32 cellular contexts compared by ENCODE assay signal in genomic region chr5:1701884-1702283, GRCh38.
"Had no signal": no experiment of that assay in that cellular context is flagged by ENCODE, and none has a peak within 500 bp of the region (broad histone marks: within the 10 kb centered on the region; RNA-seq: fewer than 3 reads in every experiment).

No MANE protein-coding gene starts in this region.

- H3K36me3 Mint-ChIP-seq: activated CD4-positive, alpha-beta memory T cell treated with anti-CD3 and anti-CD28 coated beads for 36 hours; activated CD8-positive, alpha-beta memory T cell treated with anti-CD3 and anti-CD28 coated beads, Interleukin-2, amount 10 ng/mL, durations not matched to agents 7 days and 5 days; activated naive CD4-positive, alpha-beta T cell treated with anti-CD3 and anti-CD28 coated beads, Interleukin-2, amount 50 U/mL, for 24 hours; activated naive CD8-positive, alpha-beta T cell treated with anti-CD3 and anti-CD28 coated beads for 36 hours had no signal

- DNase-seq: activated CD4-positive, alpha-beta memory T cell treated with anti-CD3 and anti-CD28 coated beads for 36 hours; activated CD4-positive, alpha-beta T cell treated with anti-CD3 and anti-CD28 coated beads for 36 hours; activated CD4-positive, alpha-beta T cell treated with anti-CD3 and anti-CD28 coated beads, Interleukin-2, amount 10 ng/mL, durations not matched to agents 24 days and 14 days; activated CD4-positive, CD25-positive, alpha-beta regulatory T cell; activated CD4-positive, CD25-positive, alpha-beta regulatory T cell treated with anti-CD3 and anti-CD28 coated beads, Interleukin-2, amount 50 U/mL, for 72 hours; activated CD8-positive, alpha-beta memory T cell treated with anti-CD3 and anti-CD28 coated beads, Interleukin-2, amount 10 ng/mL, durations not matched to agents 7 days and 5 days; activated CD8-positive, alpha-beta memory T cell treated with anti-CD3 and anti-CD28 coated beads, Interleukin-2, amount 50 U/mL, for 4 hours; activated CD8-positive, alpha-beta T cell treated with anti-CD3 and anti-CD28 coated beads, Interleukin-2, amount 10 ng/mL, durations not matched to agents 7 days and 5 days; activated effector memory CD4-positive, alpha-beta T cell treated with anti-CD3 and anti-CD28 coated beads, Interleukin-2, amount 50 U/mL, for 16 hours; activated naive CD4-positive, alpha-beta T cell treated with anti-CD3 and anti-CD28 coated beads for 36 hours; activated naive CD8-positive, alpha-beta T cell treated with anti-CD3 and anti-CD28 coated beads for 36 hours; activated naive CD8-positive, alpha-beta T cell treated with anti-CD3 and anti-CD28 coated beads, Interleukin-2, amount 50 U/mL, for 24 hours; activated T-cell treated with anti-CD3 and anti-CD28 coated beads, Interleukin-2, amount 50 U/mL, for 1 hour; activated T-cell treated with anti-CD3 and anti-CD28 coated beads, Interleukin-2, amount 50 U/mL, for 48 hours; adrenal gland; amygdala; aorta; caudate nucleus; cortex of kidney; dermis blood vessel endothelial cell; effector CD8-positive, alpha-beta T cell; foreskin fibroblast; T-helper 2 cell had no signal

- H3K4me3 Mint-ChIP-seq: activated CD4-positive, alpha-beta memory T cell treated with anti-CD3 and anti-CD28 coated beads for 36 hours; activated CD4-positive, alpha-beta T cell treated with anti-CD3 and anti-CD28 coated beads for 36 hours; activated CD4-positive, alpha-beta T cell treated with anti-CD3 and anti-CD28 coated beads, Interleukin-2, amount 10 ng/mL, durations not matched to agents 24 days and 14 days; activated CD8-positive, alpha-beta memory T cell treated with anti-CD3 and anti-CD28 coated beads, Interleukin-2, amount 10 ng/mL, durations not matched to agents 7 days and 5 days; activated CD8-positive, alpha-beta T cell treated with anti-CD3 and anti-CD28 coated beads, Interleukin-2, amount 10 ng/mL, durations not matched to agents 7 days and 5 days; activated naive CD4-positive, alpha-beta T cell treated with anti-CD3 and anti-CD28 coated beads for 36 hours; activated naive CD4-positive, alpha-beta T cell treated with anti-CD3 and anti-CD28 coated beads, Interleukin-2, amount 50 U/mL, for 24 hours; activated naive CD8-positive, alpha-beta T cell treated with anti-CD3 and anti-CD28 coated beads for 36 hours; activated naive CD8-positive, alpha-beta T cell treated with anti-CD3 and anti-CD28 coated beads, Interleukin-2, amount 50 U/mL, for 24 hours; activated T-helper 1 cell treated with anti-CD3 and anti-CD28 coated beads, Interleukin-12 subunit alpha, Interleukin-12 subunit beta, Interleukin-2, Interleukin-4 antibody, amounts not matched to agents 30 ng/mL and 10 ng/mL and 1 ng/mL, durations not matched to agents 14 hours and 24 hours and 36 hours had no signal

- H3K4me3 ChIP-seq: adrenal gland, body of pancreas had no signal

- H3K9me3 ChIP-seq: adrenal gland, body of pancreas had no signal

- H3K4me1 ChIP-seq: adrenal gland had no signal

- H3K36me3 ChIP-seq: adrenal gland had no signal

- FAIRE-seq: colon, endometrium, endothelial cell of umbilical vein, frontal cortex had no signal

- H3K9me3 Mint-ChIP-seq: activated CD4-positive, alpha-beta memory T cell treated with anti-CD3 and anti-CD28 coated beads for 36 hours; activated CD4-positive, alpha-beta T cell treated with anti-CD3 and anti-CD28 coated beads, Interleukin-2, amount 10 ng/mL, durations not matched to agents 24 days and 14 days; activated naive CD4-positive, alpha-beta T cell treated with anti-CD3 and anti-CD28 coated beads for 36 hours; activated naive CD4-positive, alpha-beta T cell treated with anti-CD3 and anti-CD28 coated beads, Interleukin-2, amount 50 U/mL, for 24 hours; activated naive CD8-positive, alpha-beta T cell treated with anti-CD3 and anti-CD28 coated beads, Interleukin-2, amount 50 U/mL, for 24 hours; activated T-helper 1 cell treated with anti-CD3 and anti-CD28 coated beads, Interleukin-12 subunit alpha, Interleukin-12 subunit beta, Interleukin-2, Interleukin-4 antibody, amounts not matched to agents 30 ng/mL and 10 ng/mL and 1 ng/mL, durations not matched to agents 14 hours and 24 hours and 36 hours; activated T-helper 2 cell treated with anti-CD3 and anti-CD28 coated beads, Interferon-gamma antibody, Interleukin-2, Interleukin-4, amounts not matched to agents 10 μg/mL and 5 μg/mL and 100 μg/mL, durations not matched to agents 14 hours and 24 hours and 36 hours had no signal

- H3K27ac ChIP-seq: adrenal gland, body of pancreas, epithelial cell of prostate had no signal

- H3K27ac Mint-ChIP-seq: activated CD4-positive, alpha-beta memory T cell treated with anti-CD3 and anti-CD28 coated beads for 36 hours; activated CD4-positive, alpha-beta T cell treated with anti-CD3 and anti-CD28 coated beads for 36 hours; activated CD4-positive, alpha-beta T cell treated with anti-CD3 and anti-CD28 coated beads, Interleukin-2, amount 10 ng/mL, durations not matched to agents 24 days and 14 days; activated CD8-positive, alpha-beta memory T cell treated with anti-CD3 and anti-CD28 coated beads, Interleukin-2, amount 10 ng/mL, durations not matched to agents 7 days and 5 days; activated CD8-positive, alpha-beta T cell treated with anti-CD3 and anti-CD28 coated beads, Interleukin-2, amount 10 ng/mL, durations not matched to agents 7 days and 5 days; activated naive CD4-positive, alpha-beta T cell treated with anti-CD3 and anti-CD28 coated beads for 36 hours; activated naive CD4-positive, alpha-beta T cell treated with anti-CD3 and anti-CD28 coated beads, Interleukin-2, amount 50 U/mL, for 24 hours; activated naive CD8-positive, alpha-beta T cell treated with anti-CD3 and anti-CD28 coated beads for 36 hours; activated naive CD8-positive, alpha-beta T cell treated with anti-CD3 and anti-CD28 coated beads, Interleukin-2, amount 50 U/mL, for 24 hours; activated T-helper 1 cell treated with anti-CD3 and anti-CD28 coated beads, Interleukin-12 subunit alpha, Interleukin-12 subunit beta, Interleukin-2, Interleukin-4 antibody, amounts not matched to agents 30 ng/mL and 10 ng/mL and 1 ng/mL, durations not matched to agents 14 hours and 24 hours and 36 hours; activated T-helper 2 cell treated with anti-CD3 and anti-CD28 coated beads, Interferon-gamma antibody, Interleukin-2, Interleukin-4, amounts not matched to agents 10 μg/mL and 5 μg/mL and 100 μg/mL, durations not matched to agents 14 hours and 24 hours and 36 hours had no signal

- ATAC-seq: activated CD4-positive, alpha-beta T cell treated with anti-CD3 and anti-CD28 coated beads for 36 hours; activated CD8-positive, alpha-beta memory T cell treated with anti-CD3 and anti-CD28 coated beads, Interleukin-2, amount 10 ng/mL, durations not matched to agents 7 days and 5 days; activated CD8-positive, alpha-beta T cell treated with anti-CD3 and anti-CD28 coated beads, Interleukin-2, amount 10 ng/mL, durations not matched to agents 7 days and 5 days; activated naive CD8-positive, alpha-beta T cell treated with anti-CD3 and anti-CD28 coated beads, Interleukin-2, amount 50 U/mL, for 24 hours had no signal

- H3K27me3 ChIP-seq: adrenal gland, body of pancreas had no signal
